1 cellular context compared by ENCODE assay signal in genomic region chr11:71505781-71506180, GRCh38.
TF ChIP-seq lines count a peak whose summit lies in the region.

No MANE protein-coding gene starts in this region.

TF ChIP-seq in H1, 55 proteins besides CTCF, POLR2A, EP300 and RAD21:
- no peak for TF ChIP-seq KDM5A (IDR thresholded peaks at IDR 0.05; ENCODE audit: low read length)
- TF ChIP-seq, protein P1, sequence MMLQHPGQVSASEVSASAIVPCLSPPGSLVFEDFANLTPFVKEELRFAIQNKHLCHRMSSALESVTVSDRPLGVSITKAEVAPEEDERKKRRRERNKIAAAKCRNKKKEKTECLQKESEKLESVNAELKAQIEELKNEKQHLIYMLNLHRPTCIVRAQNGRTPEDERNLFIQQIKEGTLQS (IDR thresholded peaks at IDR 0.05; ENCODE audit: insufficient read depth, low read depth, low read length) = no peak
- TF ChIP-seq GTF2F1 (IDR thresholded peaks at IDR 0.05; ENCODE audit: borderline replicate concordance, low read depth, low read length) = no peak
- no peak for TF ChIP-seq JUN (IDR thresholded peaks at IDR 0.05; ENCODE audit: low read depth, low read length)
- no peak for TF ChIP-seq BACH1 (IDR thresholded peaks at IDR 0.05; ENCODE audit: low read length)
- TF ChIP-seq TAF1 (IDR thresholded peaks at IDR 0.05; ENCODE audit: low read depth, low read length) = no peak
- TF ChIP-seq CHD7 (IDR thresholded peaks at IDR 0.05; ENCODE audit: insufficient replicate concordance, low read length) = no peak
- TF ChIP-seq SAP30 (IDR thresholded peaks at IDR 0.05; ENCODE audit: insufficient read depth, insufficient replicate concordance, low read length) = no peak
- TF ChIP-seq TCF12 (IDR thresholded peaks at IDR 0.05; ENCODE audit: low read depth, low read length) = no peak
